ENCODE assay signal across 11 cellular contexts in the genomic region with DNA sequence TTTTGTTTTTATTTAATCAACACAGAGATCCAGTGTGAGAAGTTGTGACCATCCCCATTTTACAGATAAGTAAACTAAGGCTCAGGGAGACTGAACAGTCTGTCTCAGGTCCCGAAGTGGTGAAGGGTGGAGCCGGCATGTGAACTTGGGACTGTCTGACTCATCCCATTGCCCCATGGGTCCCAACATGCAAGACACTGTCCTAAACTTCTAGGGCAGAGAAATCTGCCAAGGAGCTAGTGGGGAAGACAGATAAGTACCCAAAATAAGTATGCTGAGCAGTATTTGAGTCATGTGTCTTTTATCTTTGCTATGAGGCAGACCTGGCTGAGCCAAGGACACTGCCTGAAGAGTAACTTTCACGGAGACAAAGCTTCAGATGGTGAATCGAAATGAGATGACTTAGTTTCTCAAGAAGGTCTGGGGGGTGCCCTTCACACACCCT.
A peak's percentile ranks its signal among the peaks of the same experiment; 100 is the strongest.
DNase-seq lines count a peak whose midpoint lies in the region; ATAC-seq and TF ChIP-seq lines count a peak whose summit lies in the region.
"Had no signal": no experiment of that assay in that cellular context is flagged by ENCODE, and none has a peak within 500 bp of the region (broad histone marks: within the 10 kb centered on the region; RNA-seq: fewer than 3 reads in every experiment).

No MANE protein-coding gene starts in this region.

- TF ChIP-seq CTCF in fibroblast of mammary gland (conservative IDR thresholded peaks at IDR 0.05; ENCODE audit: control insufficient read depth, insufficient read depth, low read depth, low read length), result no peak
- no peak for TF ChIP-seq CTCF in psoas muscle (IDR thresholded peaks at IDR 0.05)
- TF ChIP-seq CTCF in A673 (conservative IDR thresholded peaks at IDR 0.05; ENCODE audit: low read depth, low read length), result no peak

- WGBS in psoas muscle, 3 donors, result 69 to 88% (median 87%) methylated on average over 4 of the region's 4 CpGs

- CTCF ChIA-PET in A673 (lab: Charles Lee), result no interaction called here

- BruUV-seq in A673 (replicated peaks; lab: Mats Ljungman, UMichigan), result no TSS peak

- ATAC-seq in T-helper 17 cell (no peak), psoas muscle (peak; percentile 70 to 82 (median 78)), HG03432 (IDR thresholded peaks at IDR 0.05; ENCODE audit: unreplicated experiment) (no peak)
- ATAC-seq: stimulated activated naive CD8-positive, alpha-beta T cell treated with anti-CD3 and anti-CD28 coated beads, Interleukin-15, amount 100 ng/mL, for 72 hours had no signal

- H3K4me3 Mint-ChIP-seq in T-helper 17 cell, result no peak overlapping the region
- H3K4me3 Mint-ChIP-seq: activated B cell treated with CpG ODN at 0.5 μM for 24 hours; neural crest cell; stimulated activated naive CD8-positive, alpha-beta T cell treated with anti-CD3 and anti-CD28 coated beads, Interleukin-15, amount 100 ng/mL, for 72 hours had no signal

- H3K4me3 ChIP-seq in fibroblast of mammary gland (ENCODE audit: control insufficient read depth, low read depth, low read length), result no peak overlapping the region
- H3K4me3 ChIP-seq in psoas muscle, result no peak overlapping the region
- no peak overlapping the region for H3K4me3 ChIP-seq in A673 (ENCODE audit: low read depth, low read length, poor library complexity, severe bottlenecking)

- peak overlapping the region; percentile 27 for H3K27ac Mint-ChIP-seq in T-helper 17 cell
- H3K27ac Mint-ChIP-seq: activated B cell treated with CpG ODN at 0.5 μM for 24 hours; stimulated activated naive CD8-positive, alpha-beta T cell treated with anti-CD3 and anti-CD28 coated beads, Interleukin-15, amount 100 ng/mL, for 72 hours had no signal

- no peaks in the 10 kb centered on the region for H3K4me1 Mint-ChIP-seq in T-helper 17 cell
- H3K4me1 Mint-ChIP-seq: activated B cell treated with CpG ODN at 0.5 μM for 24 hours had no signal

- peaks cover 0 to 6% of the 10 kb centered on the region in 2 donors for H3K36me3 ChIP-seq in psoas muscle (ENCODE audit: insufficient read depth in 1 of 2, low read depth in 1 of 2)
- H3K36me3 ChIP-seq in A673 (ENCODE audit: insufficient read depth, low read length, poor library complexity, severe bottlenecking), result peaks cover 4% of the 10 kb centered on the region

- H3K27me3 ChIP-seq in psoas muscle (ENCODE audit: insufficient read depth in 3 of 3, low read length in 2 of 3), result no peaks in the 10 kb centered on the region
- H3K27me3 ChIP-seq in A673 (replicated peaks; ENCODE audit: insufficient read depth, low read depth, low read length, poor library complexity), result no peaks in the 10 kb centered on the region

- no peaks in the 10 kb centered on the region for H3K36me3 Mint-ChIP-seq in T-helper 17 cell (ENCODE audit: low read depth)

- H3K27ac ChIP-seq in psoas muscle, result peak overlapping the region; percentile 48
- H3K27ac ChIP-seq in A673 (ENCODE audit: low read depth, low read length, poor library complexity, severe bottlenecking), result no peak overlapping the region

- H3K9me3 ChIP-seq in T-helper 17 cell (ENCODE audit: control insufficient read depth, low read length, poor library complexity, severe bottlenecking) (no peaks in the 10 kb centered on the region), psoas muscle (no peaks in the 10 kb centered on the region), A673 (ENCODE audit: low read depth, low read length, poor library complexity, severe bottlenecking) (no peaks in the 10 kb centered on the region)

- intact Hi-C loops in psoas muscle (cut with DNase I) (loop anchor here in 1 of 2 donors (5.0 kb wide), 1 partner anchor 51 kb away; no protein-coding TSS in a partner anchor), A673 (cut with micrococcal nuclease; ENCODE audit: unreplicated experiment) (loop anchor here (10.0 kb wide), 2 partner anchors 57 to 97 kb away; a partner anchor contains a TSS)

- peaks cover 5% of the 10 kb centered on the region for H3K27me3 Mint-ChIP-seq in T-helper 17 cell
- H3K27me3 Mint-ChIP-seq: activated B cell treated with CpG ODN at 0.5 μM for 24 hours; stimulated activated naive CD8-positive, alpha-beta T cell treated with anti-CD3 and anti-CD28 coated beads, Interleukin-15, amount 100 ng/mL, for 72 hours had no signal

- POLR2A ChIA-PET in A673 (lab: Charles Lee; ENCODE audit: low non-redundant PET), result no interaction called here

- H3K4me1 ChIP-seq in psoas muscle (peaks cover 17% of the 10 kb centered on the region), A673 (ENCODE audit: insufficient read depth, low read length, poor library complexity, severe bottlenecking) (peaks cover 13% of the 10 kb centered on the region)

- DNase-seq in GM04504 (ENCODE audit: low read depth), result peak; percentile 57
- no peak for DNase-seq in T-helper 17 cell
- peak; percentile 86 for DNase-seq in fibroblast of mammary gland (ENCODE audit: low read depth)
- DNase-seq in psoas muscle, result peak in 1 of 2 donors; percentile 41
- no peak for DNase-seq in iPS-NIHi7 (ENCODE audit: extremely low spot score)
- DNase-seq in COLO668 (lab: John Stamatoyannopoulos, UW; ENCODE audit: unreplicated experiment), result no peak
- no peak for DNase-seq in A673 (ENCODE audit: low spot score)
- DNase-seq: activated B cell treated with CpG ODN at 0.5 μM for 24 hours; stimulated activated naive CD8-positive, alpha-beta T cell treated with anti-CD3 and anti-CD28 coated beads, Interleukin-15, amount 100 ng/mL, for 72 hours had no signal

Comparison
In these comparisons a context has a peak if more than half of its experiments do, and no peak if none do; other contexts are left out.
1. DNase-seq: peak in GM04504 (single experiment) and fibroblast of mammary gland (single experiment); none in T-helper 17 cell (0 of 3), iPS-NIHi7 (single experiment), COLO668 (single experiment) and A673 (single experiment).
2. ATAC-seq: peak in psoas muscle (4 of 4); none in T-helper 17 cell (single experiment) and HG03432 (single experiment).